ENCODE assay signal across 24 cellular contexts in the genomic region with DNA sequence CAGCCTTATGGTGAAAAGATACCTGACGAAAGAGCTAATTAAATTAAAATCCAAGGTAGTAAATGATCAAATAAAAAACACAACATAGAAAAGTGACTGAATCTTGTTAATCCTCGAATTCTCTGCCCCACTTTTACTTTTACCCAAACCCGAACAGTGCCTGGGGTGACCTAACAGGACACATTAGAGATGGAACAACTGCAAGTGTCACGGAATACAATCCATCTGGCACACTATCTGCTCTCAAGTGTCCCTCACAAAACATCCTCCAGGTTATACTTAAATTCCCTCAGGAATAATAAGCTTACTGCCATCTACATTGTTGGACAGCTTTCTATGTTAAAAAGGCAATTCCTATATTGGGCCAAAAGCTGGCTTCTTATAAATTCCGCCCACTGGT.
"Had no signal": no experiment of that assay in that cellular context is flagged by ENCODE, and none has a peak within 500 bp of the region (broad histone marks: within the 10 kb centered on the region; RNA-seq: fewer than 3 reads in every experiment).

No MANE protein-coding gene starts in this region.

- H3K27ac Mint-ChIP-seq: dendritic cell treated with granulocyte-macrophage colony-stimulating factor and Interleukin-4, amounts not matched to agents 40 ng/mL and 50 ng/mL, for 4 days; effector memory CD8-positive, alpha-beta T cell; endodermal cell had no signal

- H3K9me3 ChIP-seq: colonic mucosa, esophagus muscularis mucosa, esophagus squamous epithelium, gastroesophageal sphincter, heart left ventricle, heart right ventricle had no signal

- H3K4me3 Mint-ChIP-seq: dendritic cell treated with granulocyte-macrophage colony-stimulating factor and Interleukin-4, amounts not matched to agents 40 ng/mL and 50 ng/mL, for 4 days; effector memory CD8-positive, alpha-beta T cell; endodermal cell had no signal

- H3K36me3 ChIP-seq: colonic mucosa, esophagus muscularis mucosa, esophagus squamous epithelium, gastroesophageal sphincter, heart left ventricle, heart right ventricle had no signal

- H3K4me1 ChIP-seq: colonic mucosa, esophagus muscularis mucosa, heart right ventricle had no signal

- H3K27ac ChIP-seq: colonic mucosa, coronary artery, dorsolateral prefrontal cortex, epithelial cell of prostate, esophagus muscularis mucosa, esophagus squamous epithelium, foreskin keratinocyte, gastroesophageal sphincter, heart left ventricle, heart right ventricle had no signal

- H3K27me3 ChIP-seq: colonic mucosa, esophagus muscularis mucosa, foreskin keratinocyte, gastroesophageal sphincter had no signal

- ATAC-seq: effector memory CD8-positive, alpha-beta T cell; esophagus mucosa; gastroesophageal sphincter; heart left ventricle; heart right ventricle had no signal

- H3K4me3 ChIP-seq: colonic mucosa, coronary artery, dorsolateral prefrontal cortex, esophagus muscularis mucosa, esophagus squamous epithelium, gastroesophageal sphincter, heart left ventricle, heart right ventricle had no signal

- DNase-seq: colonic mucosa; cortex of kidney; dermis blood vessel endothelial cell; dorsolateral prefrontal cortex; effector CD4-positive, alpha-beta T cell; effector CD8-positive, alpha-beta T cell; effector memory CD4-positive, alpha-beta T cell; effector memory CD8-positive, alpha-beta T cell; endodermal cell; erythroblast; esophagus squamous epithelium; foreskin fibroblast; foreskin keratinocyte; foreskin melanocyte; glutamatergic neuron; head of caudate nucleus; heart left ventricle; heart right ventricle had no signal

- H3K9me3 Mint-ChIP-seq: dendritic cell treated with granulocyte-macrophage colony-stimulating factor and Interleukin-4, amounts not matched to agents 40 ng/mL and 50 ng/mL, for 4 days; effector memory CD8-positive, alpha-beta T cell; endodermal cell had no signal
